ENCODE assay signal across 10 cellular contexts in the genomic region with DNA sequence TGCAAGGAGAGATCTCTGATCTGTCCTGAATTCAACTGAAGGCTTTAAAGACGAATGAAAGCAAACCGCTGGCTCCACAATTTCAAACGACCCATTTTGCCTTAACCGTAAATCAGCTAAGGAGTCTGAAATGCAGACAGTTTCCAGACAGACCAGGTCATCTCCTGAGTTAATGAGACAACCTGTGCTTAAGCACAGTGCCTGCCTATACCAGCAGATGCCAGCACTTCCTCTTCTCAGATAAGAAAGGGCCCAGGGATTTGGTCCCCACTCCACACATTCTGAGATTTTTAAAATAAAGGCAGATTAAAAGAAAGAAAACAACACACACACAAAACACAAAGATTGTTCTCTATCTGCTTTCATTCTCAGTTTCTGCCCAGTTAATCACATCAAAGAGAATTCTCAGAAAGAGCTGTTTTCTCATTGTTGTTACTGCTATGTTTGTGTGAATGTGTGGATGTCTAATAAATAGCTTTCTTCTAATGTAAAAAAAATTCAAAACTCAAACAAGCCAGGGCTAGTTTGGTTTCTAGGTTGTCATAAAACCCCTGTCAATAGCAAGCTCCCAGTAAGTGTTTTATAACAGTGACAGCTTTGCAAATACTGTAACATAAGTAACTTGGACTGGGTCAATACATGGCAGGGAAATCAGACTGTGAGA.
DNase-seq lines count a peak whose midpoint lies in the region; ATAC-seq and TF ChIP-seq lines count a peak whose summit lies in the region.
"Had no signal": no experiment of that assay in that cellular context is flagged by ENCODE, and none has a peak within 500 bp of the region (broad histone marks: within the 10 kb centered on the region; RNA-seq: fewer than 3 reads in every experiment).

No MANE protein-coding gene starts in this region.

- no peak overlapping the region for H3K4me3 Mint-ChIP-seq in mesothelial cell of epicardium
- H3K4me3 Mint-ChIP-seq: T-helper 1 cell treated with Interleukin-12 subunit alpha and Interleukin-12 subunit beta and Interleukin-4 antibody, amounts not matched to agents 30 μg/mL and 1 μg/mL, for 36 hours had no signal

- H3K27ac Mint-ChIP-seq in mesothelial cell of epicardium = peak overlapping the region; percentile 74
- H3K27ac Mint-ChIP-seq: T-helper 1 cell treated with Interleukin-12 subunit alpha and Interleukin-12 subunit beta and Interleukin-4 antibody, amounts not matched to agents 30 μg/mL and 1 μg/mL, for 36 hours had no signal

- no peaks in the 10 kb centered on the region for H3K27me3 Mint-ChIP-seq in mesothelial cell of epicardium (ENCODE audit: low read depth)

- ATAC-seq in HG02885 (IDR thresholded peaks at IDR 0.05; ENCODE audit: poor library complexity, unreplicated experiment) (peak; percentile 64), Right ventricle myocardium inferior (no peak)

- peak overlapping the region; percentile 0; the same call in 1 of the 2 replicates for H3K27ac ChIP-seq in VCaP
- H3K27ac ChIP-seq: BLaER1 had no signal

- H3K4me1 Mint-ChIP-seq in mesothelial cell of epicardium = peaks cover 36% of the 10 kb centered on the region

- peaks cover 3% of the 10 kb centered on the region for H3K9me3 Mint-ChIP-seq in mesothelial cell of epicardium
- H3K9me3 Mint-ChIP-seq: T-helper 1 cell treated with Interleukin-12 subunit alpha and Interleukin-12 subunit beta and Interleukin-4 antibody, amounts not matched to agents 30 μg/mL and 1 μg/mL, for 36 hours had no signal

- peaks cover 2% of the 10 kb centered on the region for H3K36me3 Mint-ChIP-seq in mesothelial cell of epicardium

- DNase-seq in DMS53 (lab: John Stamatoyannopoulos, UW) = peak; percentile 19
- DNase-seq in DMS53 treated with DMSO at 0.1 percent for 48 hours (lab: John Stamatoyannopoulos, UW; ENCODE audit: unreplicated experiment) = no peak
- no peak for DNase-seq in mesothelial cell of epicardium (ENCODE audit: low spot score in 2 of 2, unreplicated experiment in 2 of 2)
- DNase-seq in GM19238 (ENCODE audit: insufficient read length, low spot score) = no peak
- DNase-seq in Right ventricle myocardium inferior (ENCODE audit: missing footprints) = no peak
- no peak for DNase-seq in AG08395 (ENCODE audit: low spot score)

- TF ChIP-seq CTCF in VCaP (conservative IDR thresholded peaks at IDR 0.05) (peak; percentile 83), mesothelial cell of epicardium (IDR thresholded peaks at IDR 0.05; ENCODE audit: unreplicated experiment) (no peak)

- intact Hi-C loops in Right ventricle myocardium inferior (cut with DNase I) = no loop called here
